9 cellular contexts compared by ENCODE assay signal in the genomic region with DNA sequence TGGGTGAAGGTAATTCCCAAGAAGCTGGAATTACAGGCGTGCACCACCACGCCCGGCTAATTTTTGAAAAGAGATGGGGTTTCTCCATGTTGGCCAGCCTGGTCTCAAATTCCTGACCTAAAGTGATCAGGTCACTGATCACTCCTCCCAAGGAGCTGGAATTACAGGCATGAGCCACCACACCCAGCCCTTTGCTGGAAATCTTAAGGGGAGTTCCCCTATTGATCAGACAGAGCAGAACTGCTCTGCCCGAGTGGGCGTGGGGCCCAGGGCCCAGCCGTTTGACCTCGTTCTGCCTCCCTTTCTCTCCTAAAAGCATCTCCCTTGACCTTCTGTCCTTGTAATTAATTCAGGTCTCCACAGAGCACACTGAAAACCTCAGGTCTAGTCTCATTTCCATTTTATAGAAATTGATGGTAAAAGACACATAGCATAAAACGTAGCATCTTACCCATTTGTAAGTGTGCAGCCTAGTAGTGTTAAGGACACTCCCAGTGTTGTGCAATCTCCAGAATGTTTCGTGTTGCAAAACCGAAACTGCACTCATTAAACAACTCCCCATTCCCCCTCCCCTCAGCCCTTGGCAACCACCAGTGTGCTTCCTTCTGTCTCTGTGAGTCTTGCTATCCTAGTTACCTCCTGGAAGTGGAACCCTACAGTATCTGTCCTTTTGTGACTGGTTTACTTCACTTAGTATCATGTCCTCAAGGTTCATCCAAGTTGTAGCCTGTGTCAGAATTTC.
DNase-seq lines count a peak whose midpoint lies in the region; ATAC-seq and TF ChIP-seq lines count a peak whose summit lies in the region.
"Had no signal": no experiment of that assay in that cellular context is flagged by ENCODE, and none has a peak within 500 bp of the region (broad histone marks: within the 10 kb centered on the region; RNA-seq: fewer than 3 reads in every experiment).

No MANE protein-coding gene starts in this region.

- peak overlapping the region; percentile 84 for H3K27ac Mint-ChIP-seq in Caco-2 (ENCODE audit: unreplicated experiment)

- no peaks in the 10 kb centered on the region for H3K9me3 Mint-ChIP-seq in Caco-2 (ENCODE audit: unreplicated experiment)

- peaks cover 6% of the 10 kb centered on the region for H3K4me1 Mint-ChIP-seq in Caco-2 (ENCODE audit: low read depth, unreplicated experiment)

- H3K9me3 ChIP-seq in Caco-2 (no peaks in the 10 kb centered on the region), ascending aorta (no peaks in the 10 kb centered on the region)
- H3K9me3 ChIP-seq: SJSA1 had no signal

- DNase-seq in Caco-2 = peak; percentile 63 to 72
- peak; percentile 34 to 48 for DNase-seq in NCI-H526 (lab: John Stamatoyannopoulos, UW)
- peak; percentile 51 to 90 for DNase-seq in ascending aorta (ENCODE audit: low spot score in 2 of 2)
- peak; percentile 43 for DNase-seq in inferior parietal cortex (ENCODE audit: extremely low spot score)
- DNase-seq in stimulated activated CD4-positive, alpha-beta T cell treated with anti-CD3 and anti-CD28 coated beads, TNF-alpha, amount 100 ng/mL, for 24 hours (ENCODE audit: low read depth in 3 of 3) = peak in 2 of 3 experiments; percentile 19 to 27
- no peak for DNase-seq in cerebellar nuclear complex (lab: John Stamatoyannopoulos, UW)

- intact Hi-C loops in Caco-2 (cut with micrococcal nuclease; ENCODE audit: unreplicated experiment) = no loop called here
- intact Hi-C loops in ascending aorta (cut with DNase I) = loop anchor here (5.0 kb wide), 1 partner anchor 134 kb away; no protein-coding TSS in a partner anchor

- peak; percentile 64 for ATAC-seq in HG02678 (IDR thresholded peaks at IDR 0.05; ENCODE audit: unreplicated experiment)
- no peak for ATAC-seq in GM19455 (IDR thresholded peaks at IDR 0.05; ENCODE audit: unreplicated experiment)

- TF ChIP-seq CTCF in Caco-2 (IDR thresholded peaks at IDR 0.05; ENCODE audit: insufficient read depth in 1 of 2, low read depth in 1 of 2, low read length in 1 of 2, severe bottlenecking in 1 of 2, unreplicated experiment in 1 of 2) (no peak), ascending aorta (IDR thresholded peaks at IDR 0.05) (no peak)

- no peak overlapping the region for H3K4me3 ChIP-seq in Caco-2 (ENCODE audit: low read depth, low read length)
- peak overlapping the region; percentile 2 to 18 for H3K4me3 ChIP-seq in ascending aorta
- H3K4me3 ChIP-seq: SJSA1 had no signal

- H3K36me3 ChIP-seq in Caco-2 (ENCODE audit: control insufficient read depth, insufficient read depth, low read length) (no peaks in the 10 kb centered on the region), ascending aorta (no peaks in the 10 kb centered on the region)
- H3K36me3 ChIP-seq: SJSA1 had no signal

- H3K27me3 Mint-ChIP-seq in Caco-2 (ENCODE audit: insufficient read depth, unreplicated experiment) = no peaks in the 10 kb centered on the region

- no peaks in the 10 kb centered on the region for H3K27me3 ChIP-seq in Caco-2 (replicated peaks; ENCODE audit: control insufficient read depth, insufficient read depth, low read length)
- H3K27me3 ChIP-seq in ascending aorta = no peaks in the 10 kb centered on the region
- H3K27me3 ChIP-seq: SJSA1 had no signal

- peak overlapping the region; percentile 44 for H3K4me3 Mint-ChIP-seq in Caco-2 (ENCODE audit: unreplicated experiment)

- peaks cover 27% of the 10 kb centered on the region for H3K4me1 ChIP-seq in Caco-2
- H3K4me1 ChIP-seq in ascending aorta = peaks cover 12 to 57% of the 10 kb centered on the region in 2 donors
- H3K4me1 ChIP-seq: SJSA1 had no signal

- CTCF ChIA-PET in Caco-2 (lab: Charles Lee) = no interaction called here

- peak overlapping the region; percentile 12 to 40 for H3K27ac ChIP-seq in ascending aorta
- H3K27ac ChIP-seq: SJSA1 had no signal

- no peaks in the 10 kb centered on the region for H3K36me3 Mint-ChIP-seq in Caco-2 (ENCODE audit: insufficient read depth, unreplicated experiment)

- no TSS peak for BruUV-seq in Caco-2 (replicated peaks; lab: Mats Ljungman, UMichigan)

- POLR2A ChIA-PET in Caco-2 (lab: Charles Lee) = no interaction called here

Comparison
In these comparisons a context has a peak if more than half of its experiments do, and no peak if none do; other contexts are left out.
1. DNase-seq: peak in Caco-2 (2 of 2), NCI-H526 (2 of 2), ascending aorta (2 of 2), inferior parietal cortex (single experiment) and stimulated activated CD4-positive, alpha-beta T cell treated with anti-CD3 and anti-CD28 coated beads, TNF-alpha, amount 100 ng/mL, for 24 hours (2 of 3); none in cerebellar nuclear complex (0 of 2).